Comparison of ENCODE assay signal across 12 cellular contexts in genomic region chr10:110916554-110917346, GRCh38. TPM values are rescaled to one million over a fixed set of nuclear protein-coding genes. Genes with fewer than 3 reads are reported as not detected.
DNase-seq lines count a peak whose midpoint lies in the region; ATAC-seq and TF ChIP-seq lines count a peak whose summit lies in the region.
"Had no signal": no experiment of that assay in that cellular context is flagged by ENCODE, and none has a peak within 500 bp of the region (broad histone marks: within the 10 kb centered on the region; RNA-seq: fewer than 3 reads in every experiment).

No MANE protein-coding gene starts in this region.

- peaks cover 2 to 6% of the 10 kb centered on the region in 2 experiments for H3K36me3 ChIP-seq in SK-N-SH (replicated peaks in 1 of 2; ENCODE audit: control insufficient read depth in 1 of 2, insufficient read depth in 2 of 2, low read length in 1 of 2)
- H3K36me3 ChIP-seq in subcutaneous abdominal adipose tissue (ENCODE audit: control insufficient read depth in 5 of 5, insufficient read depth in 5 of 5, low read length in 5 of 5), result no peaks in the 10 kb centered on the region
- H3K36me3 ChIP-seq: BE2C, ovary had no signal

- POLR2A ChIA-PET in SK-N-SH (lab: Yijun Ruan, JAX), result no interaction called here

- ATAC-seq in HG02973 (IDR thresholded peaks at IDR 0.05; ENCODE audit: unreplicated experiment), result no peak

- TF ChIP-seq RAD21 in SK-N-SH (IDR thresholded peaks at IDR 0.05; ENCODE audit: low read length), result no peak

- H3K4me1 Mint-ChIP-seq in activated naive CD4-positive, alpha-beta T cell treated with anti-CD3 and anti-CD28 coated beads for 36 hours (ENCODE audit: low read depth), result peaks cover 23% of the 10 kb centered on the region
- H3K4me1 Mint-ChIP-seq in activated naive CD4-positive, alpha-beta T cell treated with anti-CD3 and anti-CD28 coated beads, Interleukin-2, amount 10 ng/mL, durations not matched to agents 7 days and 5 days, result peaks cover 27% of the 10 kb centered on the region

- H3K9me3 Mint-ChIP-seq in activated naive CD4-positive, alpha-beta T cell treated with anti-CD3 and anti-CD28 coated beads for 36 hours, result no peaks in the 10 kb centered on the region
- no peaks in the 10 kb centered on the region for H3K9me3 Mint-ChIP-seq in activated naive CD4-positive, alpha-beta T cell treated with anti-CD3 and anti-CD28 coated beads, Interleukin-2, amount 10 ng/mL, durations not matched to agents 7 days and 5 days

- no peaks in the 10 kb centered on the region for H3K9me2 ChIP-seq in SK-N-SH

- peaks cover 20% of the 10 kb centered on the region for H4K20me1 ChIP-seq in SK-N-SH (ENCODE audit: insufficient read depth)

- no peak overlapping the region for H2AFZ ChIP-seq in SK-N-SH (ENCODE audit: low read depth)

- no peak for TF ChIP-seq CTCF in SK-N-SH (IDR thresholded peaks at IDR 0.05)
- TF ChIP-seq CTCF in fibroblast of the aortic adventitia (IDR thresholded peaks at IDR 0.05; ENCODE audit: insufficient read depth, low read length), result no peak

- CTCF ChIA-PET in activated naive CD4-positive, alpha-beta T cell treated with anti-CD3 and anti-CD28 coated beads for 36 hours (lab: Charles Lee), result interaction anchor here (0.7 to 1.9 kb wide), 7 partner anchors 16 to 303 kb away, joined by 3 to 6 read pairs (median 3); no protein-coding TSS in a partner anchor
- CTCF ChIA-PET in activated naive CD4-positive, alpha-beta T cell treated with anti-CD3 and anti-CD28 coated beads, Interleukin-2, amount 10 ng/mL, durations not matched to agents 7 days and 5 days (lab: Charles Lee), result interaction anchor here (0.6 to 2.8 kb wide), 4 partner anchors 10 to 170 kb away, joined by 3 to 10 read pairs (median 6); no protein-coding TSS in a partner anchor
- CTCF ChIA-PET in SK-N-SH (lab: Yijun Ruan, JAX), result interaction anchor here (1.5 to 2.4 kb wide), 3 partner anchors 20 to 316 kb away, joined by 4 to 6 read pairs (median 5); no protein-coding TSS in a partner anchor

- 86% methylated on average over 3 of the region's 3 CpGs for WGBS in SK-N-SH (ENCODE audit: low lambda C conversion rate)

- H3K79me2 ChIP-seq in SK-N-SH (ENCODE audit: insufficient read depth), result peaks cover 30% of the 10 kb centered on the region

- peaks cover 21% of the 10 kb centered on the region for H3F3A ChIP-seq in SK-N-SH (replicated peaks; ENCODE audit: insufficient read depth)

- H3K4me1 ChIP-seq in SK-N-SH (ENCODE audit: control insufficient read depth in 1 of 2, insufficient read depth in 2 of 2, low read depth in 1 of 2, low read length in 1 of 2), result peaks cover 15 to 22% of the 10 kb centered on the region in 2 experiments; a peak in 3 of 4 replicates
- peaks cover 2 to 35% (median 29%) of the 10 kb centered on the region in 5 donors for H3K4me1 ChIP-seq in subcutaneous abdominal adipose tissue (ENCODE audit: control insufficient read depth in 5 of 5, insufficient read depth in 5 of 5, low read length in 5 of 5)
- H3K4me1 ChIP-seq: BE2C had no signal

- no peak for DNase-seq in activated naive CD4-positive, alpha-beta T cell treated with anti-CD3 and anti-CD28 coated beads for 36 hours
- DNase-seq in activated naive CD4-positive, alpha-beta T cell treated with anti-CD3 and anti-CD28 coated beads, Interleukin-2, amount 10 ng/mL, durations not matched to agents 7 days and 5 days, result no peak
- DNase-seq in SK-N-SH, result no peak
- DNase-seq in fibroblast of the aortic adventitia (ENCODE audit: low read depth), result peak; percentile 89
- no peak for DNase-seq in NCI-H1092 (lab: John Stamatoyannopoulos, UW)
- no peak for DNase-seq in NCI-H2196 treated with DMSO at 0.1 percent for 48 hours (lab: John Stamatoyannopoulos, UW; ENCODE audit: unreplicated experiment)
- DNase-seq: BE2C; NCI-H1930; ovary; stimulated activated CD8-positive, alpha-beta memory T cell treated with anti-CD3 and anti-CD28 coated beads, Interleukin-4, amount 100 ng/mL, for 48 hours had no signal

- H3K9me3 ChIP-seq in SK-N-SH, result no peaks in the 10 kb centered on the region
- no peaks in the 10 kb centered on the region for H3K9me3 ChIP-seq in subcutaneous abdominal adipose tissue (ENCODE audit: control insufficient read depth in 5 of 5, low read length in 5 of 5)
- H3K9me3 ChIP-seq: BE2C, ovary had no signal

- peak; percentile 47 to 67; a peak in 2 of 4 replicates for TF ChIP-seq EP300 in SK-N-SH (IDR thresholded peaks at IDR 0.05; ENCODE audit: borderline replicate concordance in 1 of 2, low read depth in 1 of 2, low read length in 1 of 2)

- peak overlapping the region; percentile 20 for H3K4me2 ChIP-seq in SK-N-SH

- H3K9ac ChIP-seq in SK-N-SH (peak overlapping the region; percentile 24; the same call in 1 of the 2 replicates), subcutaneous abdominal adipose tissue (ENCODE audit: low read length in 5 of 5) (no peak overlapping the region)

- H3K27me3 ChIP-seq in SK-N-SH (ENCODE audit: insufficient read depth) (no peaks in the 10 kb centered on the region), subcutaneous abdominal adipose tissue (ENCODE audit: control insufficient read depth in 5 of 5, insufficient read depth in 4 of 5, low read length in 5 of 5) (no peaks in the 10 kb centered on the region)
- H3K27me3 ChIP-seq: BE2C, ovary had no signal

- H3K27ac ChIP-seq in SK-N-SH (ENCODE audit: low read depth in 2 of 2, low read length in 1 of 2) (peak overlapping the region; percentile 64 to 99), subcutaneous abdominal adipose tissue (ENCODE audit: low read depth, low read length) (peak overlapping the region; percentile 98)

- H3K36me3 Mint-ChIP-seq in activated naive CD4-positive, alpha-beta T cell treated with anti-CD3 and anti-CD28 coated beads for 36 hours (ENCODE audit: low read depth), result peaks cover 8% of the 10 kb centered on the region
- peaks cover 7% of the 10 kb centered on the region for H3K36me3 Mint-ChIP-seq in activated naive CD4-positive, alpha-beta T cell treated with anti-CD3 and anti-CD28 coated beads, Interleukin-2, amount 10 ng/mL, durations not matched to agents 7 days and 5 days

- H3K27me3 Mint-ChIP-seq in activated naive CD4-positive, alpha-beta T cell treated with anti-CD3 and anti-CD28 coated beads for 36 hours (ENCODE audit: low read depth), result no peaks in the 10 kb centered on the region
- no peaks in the 10 kb centered on the region for H3K27me3 Mint-ChIP-seq in activated naive CD4-positive, alpha-beta T cell treated with anti-CD3 and anti-CD28 coated beads, Interleukin-2, amount 10 ng/mL, durations not matched to agents 7 days and 5 days

- H3K4me3 Mint-ChIP-seq in activated naive CD4-positive, alpha-beta T cell treated with anti-CD3 and anti-CD28 coated beads for 36 hours, result no peak overlapping the region
- no peak overlapping the region for H3K4me3 Mint-ChIP-seq in activated naive CD4-positive, alpha-beta T cell treated with anti-CD3 and anti-CD28 coated beads, Interleukin-2, amount 10 ng/mL, durations not matched to agents 7 days and 5 days

- peak overlapping the region; percentile 19 for H3K27ac Mint-ChIP-seq in activated naive CD4-positive, alpha-beta T cell treated with anti-CD3 and anti-CD28 coated beads for 36 hours
- no peak overlapping the region for H3K27ac Mint-ChIP-seq in activated naive CD4-positive, alpha-beta T cell treated with anti-CD3 and anti-CD28 coated beads, Interleukin-2, amount 10 ng/mL, durations not matched to agents 7 days and 5 days

- no peak overlapping the region for H3K4me3 ChIP-seq in SK-N-SH (ENCODE audit: low read depth in 2 of 2, low read length in 1 of 2)
- no peak overlapping the region for H3K4me3 ChIP-seq in fibroblast of the aortic adventitia (ENCODE audit: low read depth, low read length)
- no peak overlapping the region for H3K4me3 ChIP-seq in subcutaneous abdominal adipose tissue (ENCODE audit: low read depth in 1 of 5, low read length in 5 of 5)
- H3K4me3 ChIP-seq: ovary had no signal

- intact Hi-C loops in activated naive CD4-positive, alpha-beta T cell treated with anti-CD3 and anti-CD28 coated beads for 36 hours (cut with micrococcal nuclease), result loop anchor here (5.0 to 10.0 kb wide), 2 partner anchors 689 to 1538 kb away; no protein-coding TSS in a partner anchor

TF ChIP-seq in SK-N-SH, 30 proteins besides CTCF, POLR2A, EP300 and RAD21 (continues in another document):
- TF ChIP-seq MEF2A (IDR thresholded peaks at IDR 0.05; ENCODE audit: borderline replicate concordance, low read depth) (0 out of 2 replicates have a peak, but pooled peaks have one; percentile 39), JUND (IDR thresholded peaks at IDR 0.05) (peak; percentile 68), ZBTB33 (IDR thresholded peaks at IDR 0.05; ENCODE audit: borderline replicate concordance, low read depth) (no peak)

RNA-seq across cellular contexts. Expression of gene BBIP1, which starts 2.2 kb away (rescaled TPM):
- total RNA-seq in activated naive CD4-positive, alpha-beta T cell treated with anti-CD3 and anti-CD28 coated beads for 36 hours, result 10 to 100 TPM; 37.2 to 42.6 TPM
- polyA plus RNA-seq in SK-N-SH (2012; rRNA removed), result 16.2 and 21.9 TPM in 2 replicates
- polyA plus RNA-seq in SK-N-SH (2012; cell fraction: cytosol; rRNA removed), result 27.8 and 39.7 TPM in 2 replicates
- 10.9 and 26.4 TPM in 2 replicates for polyA plus RNA-seq in SK-N-SH (2012; cell fraction: nucleus; rRNA removed)
- 2.6 and 38.1 TPM in 2 replicates for total RNA-seq in fibroblast of the aortic adventitia (ENCODE audit: low replicate concordance)

RNA-seq across cellular contexts. Expression of gene SHOC2, which starts 2.7 kb away (rescaled TPM):
- total RNA-seq in activated naive CD4-positive, alpha-beta T cell treated with anti-CD3 and anti-CD28 coated beads for 36 hours, result 10 to 100 TPM; 24.9 to 27.2 TPM
- polyA plus RNA-seq in SK-N-SH (2012; rRNA removed), result 6.9 and 10.6 TPM in 2 replicates
- polyA plus RNA-seq in SK-N-SH (2012; cell fraction: cytosol; rRNA removed), result 13.4 and 15.9 TPM in 2 replicates
- 3.3 and 7.3 TPM in 2 replicates for polyA plus RNA-seq in SK-N-SH (2012; cell fraction: nucleus; rRNA removed)
- total RNA-seq in fibroblast of the aortic adventitia (ENCODE audit: low replicate concordance), result 63.9 and 70.1 TPM in 2 replicates

RNA-seq across cellular contexts. Expression of gene PDCD4, which starts 45.0 kb away (rescaled TPM):
- total RNA-seq in activated naive CD4-positive, alpha-beta T cell treated with anti-CD3 and anti-CD28 coated beads for 36 hours, result 100 to 1,000 TPM; 143 to 146 TPM
- polyA plus RNA-seq in SK-N-SH (2012; rRNA removed), result 23.3 and 31.1 TPM in 2 replicates
- polyA plus RNA-seq in SK-N-SH (2012; cell fraction: cytosol; rRNA removed), result 33.5 and 54.6 TPM in 2 replicates
- polyA plus RNA-seq in SK-N-SH (2012; cell fraction: nucleus; rRNA removed), result 6.9 and 18.3 TPM in 2 replicates
- 52.9 and 302 TPM in 2 replicates for total RNA-seq in fibroblast of the aortic adventitia (ENCODE audit: low replicate concordance)
